In the genomic region with DNA sequence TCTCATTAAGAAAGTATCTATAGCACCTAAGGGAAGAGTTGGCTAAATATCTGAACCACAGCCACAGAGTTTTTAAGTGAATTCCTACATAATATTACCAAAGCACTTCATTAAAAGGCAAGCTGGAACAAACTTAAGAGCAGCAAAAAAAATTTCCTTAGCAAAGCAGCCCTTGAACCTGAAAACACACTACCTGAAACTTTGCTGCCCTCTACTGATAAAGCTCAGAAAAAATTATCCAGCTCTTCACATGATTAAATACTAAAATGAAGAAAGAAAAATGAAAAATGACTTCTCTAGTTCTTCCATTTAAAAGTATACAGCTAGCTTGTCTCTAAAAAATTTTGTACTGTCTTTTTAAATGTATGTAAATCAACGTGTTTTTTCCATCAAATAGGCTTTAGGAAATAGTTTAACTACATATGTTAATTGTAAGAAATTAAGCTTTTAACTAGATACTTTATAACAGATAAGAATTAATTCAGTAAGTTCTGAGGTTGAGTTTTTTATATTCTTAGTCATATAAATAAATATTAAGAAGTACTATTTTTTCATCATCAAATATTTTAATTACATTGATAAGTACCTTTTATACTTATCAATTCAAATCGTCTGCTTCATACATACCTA, we compare ENCODE assay signal across 8 cellular contexts.
DNase-seq lines count a peak whose midpoint lies in the region; ATAC-seq and TF ChIP-seq lines count a peak whose summit lies in the region.

No MANE protein-coding gene starts in this region.

- no peaks in the 10 kb centered on the region for H3K4me1 Mint-ChIP-seq in endodermal cell
- peaks cover 2% of the 10 kb centered on the region for H3K4me1 Mint-ChIP-seq in activated naive CD8-positive, alpha-beta T cell treated with anti-CD3 and anti-CD28 coated beads for 36 hours

- intact Hi-C loops in aorta (cut with DNase I): no loop called here

- H3K9ac ChIP-seq in endodermal cell (ENCODE audit: extremely low read depth, low read length, poor library complexity, severe bottlenecking): no peak overlapping the region

- H3K36me3 Mint-ChIP-seq in endodermal cell (ENCODE audit: low read depth): no peaks in the 10 kb centered on the region
- H3K36me3 Mint-ChIP-seq in activated naive CD8-positive, alpha-beta T cell treated with anti-CD3 and anti-CD28 coated beads for 36 hours: no peaks in the 10 kb centered on the region

- H3K4me1 ChIP-seq in endodermal cell (ENCODE audit: control insufficient read depth, insufficient read depth, low read length) (no peaks in the 10 kb centered on the region), aorta (ENCODE audit: control insufficient read depth in 1 of 2, insufficient read depth in 2 of 2, low read length in 2 of 2) (no peaks in the 10 kb centered on the region)

- H3K9me3 Mint-ChIP-seq in endodermal cell: peaks cover 9% of the 10 kb centered on the region
- H3K9me3 Mint-ChIP-seq in activated naive CD8-positive, alpha-beta T cell treated with anti-CD3 and anti-CD28 coated beads for 36 hours: peaks cover 4% of the 10 kb centered on the region

- no peak overlapping the region for H3K27ac ChIP-seq in endodermal cell (ENCODE audit: low read depth, low read length)
- H3K27ac ChIP-seq in aorta (ENCODE audit: low read depth in 1 of 2, low read length in 2 of 2): no peak overlapping the region

- H3K27ac Mint-ChIP-seq in endodermal cell: no peak overlapping the region
- no peak overlapping the region for H3K27ac Mint-ChIP-seq in activated naive CD8-positive, alpha-beta T cell treated with anti-CD3 and anti-CD28 coated beads for 36 hours

- no peak for ATAC-seq in aorta (ENCODE audit: low FRiP score)

- WGBS in endodermal cell (ENCODE audit: insufficient coverage in 1 of 2, insufficient read length in 1 of 2), 2 experiments: 0% methylated on average over 1 of the region's 2 CpGs; no CpG with 5 or more reads in 1 of the 2 experiments
- 30 to 36% methylated on average over 2 of the region's 2 CpGs for WGBS in aorta, 2 donors

- peak; percentile 6 for DNase-seq in NCI-H1694 treated with DMSO at 0.1 percent for 48 hours (lab: John Stamatoyannopoulos, UW)
- no peak for DNase-seq in NCI-H1694 (lab: John Stamatoyannopoulos, UW)
- DNase-seq in NCI-H748 treated with DMSO at 0.1 percent for 48 hours (lab: John Stamatoyannopoulos, UW): peak; percentile 68
- no peak for DNase-seq in endodermal cell
- DNase-seq in retinal pigment epithelial cell (ENCODE audit: low read depth): peak; percentile 17
- DNase-seq in stimulated activated CD4-positive, alpha-beta T cell treated with anti-CD3 and anti-CD28 coated beads, Interleukin-2, amount 100 ng/mL, for 24 hours: no peak
- DNase-seq in aorta: no peak
- DNase-seq in activated naive CD8-positive, alpha-beta T cell treated with anti-CD3 and anti-CD28 coated beads for 36 hours: no peak

- no peak overlapping the region for H3K4me3 Mint-ChIP-seq in endodermal cell
- no peak overlapping the region for H3K4me3 Mint-ChIP-seq in activated naive CD8-positive, alpha-beta T cell treated with anti-CD3 and anti-CD28 coated beads for 36 hours

- H3K27me3 ChIP-seq in endodermal cell (ENCODE audit: control insufficient read depth, insufficient read depth, low read length, poor library complexity, severe bottlenecking): no peaks in the 10 kb centered on the region
- H3K27me3 ChIP-seq in aorta (ENCODE audit: control insufficient read depth in 1 of 2, insufficient read depth in 2 of 2, low read length in 1 of 2): no peaks in the 10 kb centered on the region

- H3K27me3 Mint-ChIP-seq in endodermal cell (ENCODE audit: insufficient read depth): no peaks in the 10 kb centered on the region
- peaks cover 4% of the 10 kb centered on the region for H3K27me3 Mint-ChIP-seq in activated naive CD8-positive, alpha-beta T cell treated with anti-CD3 and anti-CD28 coated beads for 36 hours

- H3K36me3 ChIP-seq in endodermal cell (ENCODE audit: control insufficient read depth, insufficient read depth, low read length): no peaks in the 10 kb centered on the region
- no peaks in the 10 kb centered on the region for H3K36me3 ChIP-seq in aorta (ENCODE audit: control insufficient read depth in 1 of 2, insufficient read depth in 2 of 2, low read length in 1 of 2)

- H3K4me3 ChIP-seq in endodermal cell (ENCODE audit: low read length) (no peak overlapping the region), retinal pigment epithelial cell (ENCODE audit: low read length) (no peak overlapping the region), aorta (ENCODE audit: low read length in 2 of 2) (no peak overlapping the region)

- H3K9me3 ChIP-seq in endodermal cell (ENCODE audit: control insufficient read depth, low read length): no peaks in the 10 kb centered on the region
- H3K9me3 ChIP-seq in aorta (ENCODE audit: control insufficient read depth, low read length): no peaks in the 10 kb centered on the region

- TF ChIP-seq CTCF in endodermal cell (conservative IDR thresholded peaks at IDR 0.05): peak; percentile 84
- peak; percentile 67 for TF ChIP-seq CTCF in retinal pigment epithelial cell (conservative IDR thresholded peaks at IDR 0.05; ENCODE audit: low read depth, low read length)

Comparison
In these comparisons a context has a peak if more than half of its experiments do, and no peak if none do; other contexts are left out.
1. DNase-seq: peak in NCI-H1694 treated with DMSO at 0.1 percent for 48 hours (single experiment), NCI-H748 treated with DMSO at 0.1 percent for 48 hours (single experiment) and retinal pigment epithelial cell (single experiment); none in NCI-H1694 (single experiment), endodermal cell (single experiment), stimulated activated CD4-positive, alpha-beta T cell treated with anti-CD3 and anti-CD28 coated beads, Interleukin-2, amount 100 ng/mL, for 24 hours (0 of 2), aorta (0 of 2) and activated naive CD8-positive, alpha-beta T cell treated with anti-CD3 and anti-CD28 coated beads for 36 hours (single experiment).